In genomic region chr1:2863149-2863963, GRCh38 we compare ENCODE assay signal across 17 cellular contexts.
A peak's percentile ranks its signal among the peaks of the same experiment; 100 is the strongest.
DNase-seq lines count a peak whose midpoint lies in the region; ATAC-seq and TF ChIP-seq lines count a peak whose summit lies in the region.
"Had no signal": no experiment of that assay in that cellular context is flagged by ENCODE, and none has a peak within 500 bp of the region (broad histone marks: within the 10 kb centered on the region; RNA-seq: fewer than 3 reads in every experiment).

No MANE protein-coding gene starts in this region.

- no peaks in the 10 kb centered on the region for H3K4me1 Mint-ChIP-seq in CD8-positive, alpha-beta T cell (ENCODE audit: low read depth)
- H3K4me1 Mint-ChIP-seq in activated naive CD4-positive, alpha-beta T cell treated with anti-CD3 and anti-CD28 coated beads, Interleukin-2, amount 10 ng/mL, durations not matched to agents 7 days and 5 days = peaks cover 2% of the 10 kb centered on the region
- H3K4me1 Mint-ChIP-seq: B cell; CD14-positive monocyte; CD8-positive, alpha-beta memory T cell; H9 had no signal

- H3K4me1 ChIP-seq in CD8-positive, alpha-beta T cell (ENCODE audit: insufficient read depth, low read length) = peaks cover 13% of the 10 kb centered on the region
- no peaks in the 10 kb centered on the region for H3K4me1 ChIP-seq in neuronal stem cell (ENCODE audit: control insufficient read depth in 2 of 2, insufficient read depth in 1 of 2, low read depth in 1 of 2, low read length in 2 of 2)
- H3K4me1 ChIP-seq in spleen = peaks cover 0 to 10% (median 0%) of the 10 kb centered on the region in 6 donors
- H3K4me1 ChIP-seq: Caco-2 had no signal

- H2BK12ac ChIP-seq in neuronal stem cell (ENCODE audit: low read length) = peak overlapping the region; percentile 16

- peak overlapping the region; percentile 4 for H3K4me3 ChIP-seq in CD8-positive, alpha-beta T cell (ENCODE audit: low read depth, low read length)
- H3K4me3 ChIP-seq in neuronal stem cell (ENCODE audit: low read length in 2 of 2) (no peak overlapping the region), spleen (no peak overlapping the region)

- intact Hi-C loops in left cardiac atrium (cut with DNase I) (no loop called here), cardiac septum (cut with DNase I) (no loop called here), left ventricle myocardium superior (cut with micrococcal nuclease) (no loop called here), spleen (cut with DNase I; ENCODE audit: low total_unique reads) (no loop called here)
- intact Hi-C loops in CD8-positive, alpha-beta T cell (cut with DNase I, micrococcal nuclease) = no loop called here

- H3K79me1 ChIP-seq in neuronal stem cell (ENCODE audit: low read depth, low read length) = no peaks in the 10 kb centered on the region

- peak; percentile 13 for DNase-seq in left cardiac atrium
- DNase-seq in cardiac septum (ENCODE audit: low spot score) = no peak
- no peak for DNase-seq in CD8-positive, alpha-beta T cell
- DNase-seq in left ventricle myocardium superior = peak; percentile 20
- DNase-seq in neuronal stem cell (ENCODE audit: low spot score) = no peak
- no peak for DNase-seq in spleen
- DNase-seq in activated naive CD4-positive, alpha-beta T cell treated with anti-CD3 and anti-CD28 coated beads, Interleukin-2, amount 10 ng/mL, durations not matched to agents 7 days and 5 days = no peak
- DNase-seq: Caco-2; CD8-positive, alpha-beta memory T cell; DND-41; GDM1; GOT3; H9 had no signal

- no peak overlapping the region for H3K27ac ChIP-seq in CD8-positive, alpha-beta T cell (ENCODE audit: low read depth, low read length)
- H3K27ac ChIP-seq in neuronal stem cell (replicated peaks; ENCODE audit: low read length) (no peak overlapping the region), spleen (no peak overlapping the region)

- no peaks in the 10 kb centered on the region for H3K27me3 Mint-ChIP-seq in CD8-positive, alpha-beta T cell (ENCODE audit: low read depth)
- H3K27me3 Mint-ChIP-seq in activated naive CD4-positive, alpha-beta T cell treated with anti-CD3 and anti-CD28 coated beads, Interleukin-2, amount 10 ng/mL, durations not matched to agents 7 days and 5 days = peaks cover under 1% of the 10 kb centered on the region
- H3K27me3 Mint-ChIP-seq: B cell had no signal

- H3K9ac ChIP-seq in neuronal stem cell (ENCODE audit: low read depth, low read length, poor library complexity) = peak overlapping the region; percentile 60

- no peak overlapping the region for H4K91ac ChIP-seq in neuronal stem cell (ENCODE audit: low read depth, low read length, poor library complexity)

- no peak overlapping the region for H2BK120ac ChIP-seq in neuronal stem cell (ENCODE audit: low read depth, low read length)

- no peaks in the 10 kb centered on the region for H3K36me3 Mint-ChIP-seq in CD8-positive, alpha-beta T cell
- H3K36me3 Mint-ChIP-seq in activated naive CD4-positive, alpha-beta T cell treated with anti-CD3 and anti-CD28 coated beads, Interleukin-2, amount 10 ng/mL, durations not matched to agents 7 days and 5 days = no peaks in the 10 kb centered on the region
- H3K36me3 Mint-ChIP-seq: CD8-positive, alpha-beta memory T cell had no signal

- H2BK5ac ChIP-seq in neuronal stem cell (ENCODE audit: low read length) = no peak overlapping the region

- peak overlapping the region; percentile 43 for H4K8ac ChIP-seq in neuronal stem cell (ENCODE audit: low read depth, low read length)

- ATAC-seq in left cardiac atrium (no peak), left ventricle myocardium superior (no peak), GM21528 (IDR thresholded peaks at IDR 0.05; ENCODE audit: low FRiP score, unreplicated experiment) (no peak)
- ATAC-seq in CD8-positive, alpha-beta T cell = no peak
- ATAC-seq: HepG2 had no signal

- no peak for TF ChIP-seq POLR2A in spleen (IDR thresholded peaks at IDR 0.05)

- no peak overlapping the region for H3K4me2 ChIP-seq in neuronal stem cell (ENCODE audit: insufficient read depth, low read length, poor library complexity, severe bottlenecking)

- H3K18ac ChIP-seq in neuronal stem cell (ENCODE audit: low read length) = peak overlapping the region; percentile 48

- H3K27me3 ChIP-seq in CD8-positive, alpha-beta T cell (ENCODE audit: insufficient read depth, low read length) = no peaks in the 10 kb centered on the region
- H3K27me3 ChIP-seq in neuronal stem cell (ENCODE audit: control insufficient read depth in 3 of 3, insufficient read depth in 3 of 3, low read depth in 1 of 3, low read length in 3 of 3) (peaks cover 0 to 36% (median 0%) of the 10 kb centered on the region in 3 experiments), spleen (replicated peaks in 1 of 7) (peaks cover 0 to 73% (median 22%) of the 10 kb centered on the region in 7 donors)

- WGBS in neuronal stem cell (ENCODE audit: extremely low coverage in 2 of 2, insufficient read length in 2 of 2, insufficient replicate concordance in 1 of 2), 2 donors = no CpG with 5 or more reads among the region's 24 CpGs
- 39 to 44% (median 43%) methylated on average over 18 to 24 of the region's 24 CpGs for WGBS in spleen, 5 donors

- CTCF ChIA-PET in CD8-positive, alpha-beta T cell (lab: Charles Lee) = interaction anchor here (0.9 kb wide), 1 partner anchor 429 kb away, joined by 3 read pairs; no protein-coding TSS in a partner anchor
- CTCF ChIA-PET in activated naive CD4-positive, alpha-beta T cell treated with anti-CD3 and anti-CD28 coated beads, Interleukin-2, amount 10 ng/mL, durations not matched to agents 7 days and 5 days (lab: Charles Lee) = no interaction called here

- H3K9me3 ChIP-seq in CD8-positive, alpha-beta T cell (ENCODE audit: low read length) = no peaks in the 10 kb centered on the region
- H3K9me3 ChIP-seq in neuronal stem cell (replicated peaks in 1 of 2; ENCODE audit: control insufficient read depth in 2 of 2, insufficient read depth in 1 of 2, low read depth in 1 of 2, low read length in 2 of 2) (peaks cover 0 to 5% of the 10 kb centered on the region in 2 donors), spleen (no peaks in the 10 kb centered on the region)
- H3K9me3 ChIP-seq: Caco-2 had no signal

- H3K14ac ChIP-seq in neuronal stem cell (ENCODE audit: low read length) = peak overlapping the region; percentile 71

- peak overlapping the region; percentile 86 for H2AK5ac ChIP-seq in neuronal stem cell (ENCODE audit: low read depth, low read length)

- no peak overlapping the region for H3K27ac Mint-ChIP-seq in CD8-positive, alpha-beta T cell
- no peak overlapping the region for H3K27ac Mint-ChIP-seq in activated naive CD4-positive, alpha-beta T cell treated with anti-CD3 and anti-CD28 coated beads, Interleukin-2, amount 10 ng/mL, durations not matched to agents 7 days and 5 days
- H3K27ac Mint-ChIP-seq: B cell; CD8-positive, alpha-beta memory T cell; H9 had no signal

- H3K36me3 ChIP-seq in CD8-positive, alpha-beta T cell (ENCODE audit: insufficient read depth, low read length) = no peaks in the 10 kb centered on the region
- H3K36me3 ChIP-seq in neuronal stem cell (replicated peaks in 1 of 2; ENCODE audit: control insufficient read depth in 2 of 2, insufficient read depth in 2 of 2, low read length in 2 of 2) = no peaks in the 10 kb centered on the region
- H3K36me3 ChIP-seq in spleen = no peaks in the 10 kb centered on the region

- no peak overlapping the region for H3K4ac ChIP-seq in neuronal stem cell (ENCODE audit: low read length)

- no peak overlapping the region for H3K4me3 Mint-ChIP-seq in CD8-positive, alpha-beta T cell
- H3K4me3 Mint-ChIP-seq in activated naive CD4-positive, alpha-beta T cell treated with anti-CD3 and anti-CD28 coated beads, Interleukin-2, amount 10 ng/mL, durations not matched to agents 7 days and 5 days = no peak overlapping the region
- H3K4me3 Mint-ChIP-seq: B cell; CD14-positive monocyte; CD8-positive, alpha-beta memory T cell; H9 had no signal

- peak overlapping the region; percentile 17 for H3K23ac ChIP-seq in neuronal stem cell (ENCODE audit: low read depth, low read length, poor library complexity)

- POLR2A ChIA-PET in CD8-positive, alpha-beta T cell (lab: Charles Lee) = no interaction called here

- H2AFZ ChIP-seq in neuronal stem cell (ENCODE audit: low read length) = no peak overlapping the region

- H3K9me3 Mint-ChIP-seq in CD8-positive, alpha-beta T cell = no peaks in the 10 kb centered on the region
- peaks cover 5% of the 10 kb centered on the region for H3K9me3 Mint-ChIP-seq in activated naive CD4-positive, alpha-beta T cell treated with anti-CD3 and anti-CD28 coated beads, Interleukin-2, amount 10 ng/mL, durations not matched to agents 7 days and 5 days

- TF ChIP-seq CTCF in CD8-positive, alpha-beta T cell (IDR thresholded peaks at IDR 0.05) = no peak
- no peak for TF ChIP-seq CTCF in spleen (IDR thresholded peaks at IDR 0.05 in 8 of 11, conservative IDR thresholded peaks at IDR 0.05 in 3 of 11)

- no peak overlapping the region for H2BK15ac ChIP-seq in neuronal stem cell (ENCODE audit: low read length)

Comparison
In these comparisons a context has a peak if more than half of its experiments do, and no peak if none do; other contexts are left out.
1. DNase-seq: peak in left cardiac atrium (single experiment) and left ventricle myocardium superior (single experiment); none in cardiac septum (single experiment), CD8-positive, alpha-beta T cell (0 of 7), neuronal stem cell (single experiment), spleen (single experiment) and activated naive CD4-positive, alpha-beta T cell treated with anti-CD3 and anti-CD28 coated beads, Interleukin-2, amount 10 ng/mL, durations not matched to agents 7 days and 5 days (single experiment).